Comparison of ENCODE assay signal across 25 cellular contexts in genomic region chr11:130796828-130797227, GRCh38.
"Had no signal": no experiment of that assay in that cellular context is flagged by ENCODE, and none has a peak within 500 bp of the region (broad histone marks: within the 10 kb centered on the region; RNA-seq: fewer than 3 reads in every experiment).

No MANE protein-coding gene starts in this region.

- H2AFZ ChIP-seq: hepatocyte had no signal

- H3K4me1 ChIP-seq: esophagus muscularis mucosa, gastroesophageal sphincter, heart left ventricle, left lung, lower lobe of right lung had no signal

- DNase-seq: dermis blood vessel endothelial cell; dorsolateral prefrontal cortex; effector CD4-positive, alpha-beta T cell; effector memory CD4-positive, alpha-beta T cell; foreskin keratinocyte; heart left ventricle; hypothalamus; immature natural killer cell; islet precursor cell; kidney; kidney glomerular epithelial cell; left cardiac atrium; left lung; left ventricle myocardium superior; lower lobe of right lung; mesendoderm; mucosa of descending colon; naive B cell had no signal

- H3K27me3 ChIP-seq: esophagus muscularis mucosa, foreskin keratinocyte, gastroesophageal sphincter, heart left ventricle, hepatocyte, left lung had no signal

- H3K4me2 ChIP-seq: hepatocyte had no signal

- H3K9me3 ChIP-seq: esophagus muscularis mucosa, gastroesophageal sphincter, left lung, lower lobe of right lung, mucosa of descending colon had no signal

- H3K27ac ChIP-seq: coronary artery, dorsolateral prefrontal cortex, esophagus muscularis mucosa, gastroesophageal sphincter, heart left ventricle, hepatocyte, left lung, lower lobe of right lung had no signal

- FAIRE-seq: colon, endothelial cell of umbilical vein, frontal cortex, kidney had no signal

- H3K4me3 ChIP-seq: coronary artery, dorsolateral prefrontal cortex, esophagus muscularis mucosa, gastroesophageal sphincter, heart left ventricle, hepatocyte, left lung, lower lobe of right lung, mucosa of descending colon had no signal

- H3K36me3 ChIP-seq: esophagus muscularis mucosa, gastroesophageal sphincter, heart left ventricle, left lung, lower lobe of right lung had no signal
